ENCODE assay signal across 24 cellular contexts in the genomic region with DNA sequence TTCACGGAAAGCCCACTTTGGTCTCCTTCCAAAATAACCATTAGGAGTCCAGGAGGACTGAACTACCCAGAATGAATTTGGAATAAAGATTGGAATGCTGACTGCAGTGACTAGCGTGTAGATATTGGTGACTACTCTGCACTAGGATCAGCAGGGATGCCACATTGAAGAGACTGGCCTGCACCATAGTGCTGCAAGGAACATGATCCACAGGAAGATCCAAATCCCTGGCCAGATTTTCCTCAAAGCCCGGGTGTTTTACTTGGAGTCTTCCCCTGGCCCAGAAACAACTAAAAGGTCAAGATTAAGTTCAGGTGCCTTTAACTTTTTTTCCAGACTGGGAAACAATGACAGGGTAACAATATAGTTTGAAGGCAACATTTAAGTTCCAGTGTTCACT.
"Had no signal": no experiment of that assay in that cellular context is flagged by ENCODE, and none has a peak within 500 bp of the region (broad histone marks: within the 10 kb centered on the region; RNA-seq: fewer than 3 reads in every experiment).

No MANE protein-coding gene starts in this region.

- H3K9me3 Mint-ChIP-seq: type B pancreatic cell had no signal

- H3K27me3 Mint-ChIP-seq: stimulated activated memory B cell treated with anti-CD40 and anti-IgM and Interleukin-4, amounts not matched to agents 10 μg/mL and 1 μg/mL and 100 μg/mL, for 72 hours; stimulated activated naive B cell treated with anti-CD40 and anti-IgM and Interleukin-4, amounts not matched to agents 10 μg/mL and 1 μg/mL and 100 μg/mL, for 72 hours; stimulated activated naive CD8-positive, alpha-beta T cell treated with anti-CD3 and anti-CD28 coated beads, Interleukin-15, amount 100 ng/mL, for 72 hours; stimulated activated naive CD8-positive, alpha-beta T cell treated with anti-CD3 and anti-CD28 coated beads, Interleukin-15, Interleukin-2, amounts not matched to agents 100 ng/mL and 50 ng/mL, for 24 hours; type B pancreatic cell had no signal

- DNase-seq: stimulated activated CD4-positive, alpha-beta T cell treated with anti-CD3 and anti-CD28 coated beads, Interleukin-2, amount 100 ng/mL, for 48 hours; stimulated activated CD4-positive, alpha-beta T cell treated with anti-CD3 and anti-CD28 coated beads, Interleukin-4, amount 100 ng/mL, for 1 hour; stimulated activated CD4-positive, alpha-beta T cell treated with anti-CD3 and anti-CD28 coated beads, Interleukin-4, amount 100 ng/mL, for 24 hours; stimulated activated CD4-positive, alpha-beta T cell treated with anti-CD3 and anti-CD28 coated beads, Interleukin-4, amount 100 ng/mL, for 4 hours; stimulated activated CD8-positive, alpha-beta memory T cell treated with anti-CD3 and anti-CD28 coated beads, Interleukin-4, amount 100 ng/mL, for 48 hours; stimulated activated naive B cell treated with anti-CD40 and anti-IgM and Interleukin-4, amounts not matched to agents 10 μg/mL and 1 μg/mL and 100 μg/mL, for 72 hours; stimulated activated naive CD4-positive, alpha-beta T cell; stimulated activated naive CD4-positive, alpha-beta T cell treated with Interleukin-2 at 50 U/mL for 16 hours; stimulated activated naive CD8-positive, alpha-beta T cell treated with anti-CD3 and anti-CD28 coated beads, Interleukin-15, amount 100 ng/mL, for 72 hours; stimulated activated naive CD8-positive, alpha-beta T cell treated with anti-CD3 and anti-CD28 coated beads, Interleukin-15, Interleukin-2, amounts not matched to agents 100 U/mL and 50 U/mL, for 24 hours; stomach; substantia nigra; testis; thyroid gland; tibial artery; transverse colon; trophoblast cell; upper lobe of left lung; upper lobe of right lung; uterus had no signal

- H3K4me3 Mint-ChIP-seq: stimulated activated effector memory CD8-positive, alpha-beta T cell treated with anti-CD3 and anti-CD28 coated beads, Interleukin-12 subunit alpha, Interleukin-12 subunit beta, amount 100 ng/mL, for 72 hours; stimulated activated memory B cell treated with anti-CD40 and anti-IgM and Interleukin-4, amounts not matched to agents 10 μg/mL and 1 μg/mL and 100 μg/mL, for 72 hours; stimulated activated naive B cell treated with anti-CD40 and anti-IgM and Interleukin-4, amounts not matched to agents 10 μg/mL and 1 μg/mL and 100 μg/mL, for 72 hours; stimulated activated naive CD8-positive, alpha-beta T cell treated with anti-CD3 and anti-CD28 coated beads, Interleukin-15, amount 100 ng/mL, for 72 hours; stimulated activated naive CD8-positive, alpha-beta T cell treated with anti-CD3 and anti-CD28 coated beads, Interleukin-15, Interleukin-2, amounts not matched to agents 100 ng/mL and 50 ng/mL, for 24 hours; type B pancreatic cell had no signal

- H3K4me1 Mint-ChIP-seq: stimulated activated effector memory CD8-positive, alpha-beta T cell treated with anti-CD3 and anti-CD28 coated beads, Interleukin-12 subunit alpha, Interleukin-12 subunit beta, amount 100 ng/mL, for 72 hours; stimulated activated memory B cell treated with anti-CD40 and anti-IgM and Interleukin-4, amounts not matched to agents 10 μg/mL and 1 μg/mL and 100 μg/mL, for 72 hours; stimulated activated naive B cell treated with anti-CD40 and anti-IgM and Interleukin-4, amounts not matched to agents 10 μg/mL and 1 μg/mL and 100 μg/mL, for 72 hours; stimulated activated naive CD8-positive, alpha-beta T cell treated with anti-CD3 and anti-CD28 coated beads, Interleukin-15, amount 100 ng/mL, for 72 hours had no signal

- H3K36me3 Mint-ChIP-seq: stimulated activated effector memory CD8-positive, alpha-beta T cell treated with anti-CD3 and anti-CD28 coated beads, Interleukin-12 subunit alpha, Interleukin-12 subunit beta, amount 100 ng/mL, for 72 hours; stimulated activated memory B cell treated with anti-CD40 and anti-IgM and Interleukin-4, amounts not matched to agents 10 μg/mL and 1 μg/mL and 100 μg/mL, for 72 hours; stimulated activated naive B cell treated with anti-CD40 and anti-IgM and Interleukin-4, amounts not matched to agents 10 μg/mL and 1 μg/mL and 100 μg/mL, for 72 hours; type B pancreatic cell had no signal

- ATAC-seq: stimulated activated effector memory CD8-positive, alpha-beta T cell treated with anti-CD3 and anti-CD28 coated beads, Interleukin-12 subunit alpha, Interleukin-12 subunit beta, amount 100 ng/mL, for 72 hours; stimulated activated memory B cell treated with anti-CD40 and anti-IgM and Interleukin-4, amounts not matched to agents 10 μg/mL and 1 μg/mL and 100 μg/mL, for 72 hours; stimulated activated naive B cell treated with anti-CD40 and anti-IgM and Interleukin-4, amounts not matched to agents 10 μg/mL and 1 μg/mL and 100 μg/mL, for 72 hours; stimulated activated naive CD8-positive, alpha-beta T cell treated with anti-CD3 and anti-CD28 coated beads, Interleukin-15, amount 100 ng/mL, for 72 hours; stimulated activated naive CD8-positive, alpha-beta T cell treated with anti-CD3 and anti-CD28 coated beads, Interleukin-15, Interleukin-2, amounts not matched to agents 100 U/mL and 50 U/mL, for 24 hours; upper lobe of right lung had no signal

- H3K27ac Mint-ChIP-seq: stimulated activated effector memory CD8-positive, alpha-beta T cell treated with anti-CD3 and anti-CD28 coated beads, Interleukin-12 subunit alpha, Interleukin-12 subunit beta, amount 100 ng/mL, for 72 hours; stimulated activated memory B cell treated with anti-CD40 and anti-IgM and Interleukin-4, amounts not matched to agents 10 μg/mL and 1 μg/mL and 100 μg/mL, for 72 hours; stimulated activated naive B cell treated with anti-CD40 and anti-IgM and Interleukin-4, amounts not matched to agents 10 μg/mL and 1 μg/mL and 100 μg/mL, for 72 hours; stimulated activated naive CD8-positive, alpha-beta T cell treated with anti-CD3 and anti-CD28 coated beads, Interleukin-15, amount 100 ng/mL, for 72 hours; stimulated activated naive CD8-positive, alpha-beta T cell treated with anti-CD3 and anti-CD28 coated beads, Interleukin-15, Interleukin-2, amounts not matched to agents 100 ng/mL and 50 ng/mL, for 24 hours; type B pancreatic cell had no signal
